In genomic region chr17:68229619-68230018, GRCh38 we compare ENCODE assay signal across 13 cellular contexts. TPM values are rescaled to one million over a fixed set of nuclear protein-coding genes. Genes with fewer than 3 reads are reported as not detected.
DNase-seq lines count a peak whose midpoint lies in the region; ATAC-seq and TF ChIP-seq lines count a peak whose summit lies in the region.
"Had no signal": no experiment of that assay in that cellular context is flagged by ENCODE, and none has a peak within 500 bp of the region (broad histone marks: within the 10 kb centered on the region; RNA-seq: fewer than 3 reads in every experiment).

No MANE protein-coding gene starts in this region.

- H3K4me3 Mint-ChIP-seq in stimulated activated naive CD8-positive, alpha-beta T cell treated with anti-CD3 and anti-CD28 coated beads, Interleukin-15, Interleukin-2, amounts not matched to agents 100 ng/mL and 50 ng/mL, for 24 hours, result no peak overlapping the region
- no peak overlapping the region for H3K4me3 Mint-ChIP-seq in immature natural killer cell
- H3K4me3 Mint-ChIP-seq in type B pancreatic cell, result peak overlapping the region; percentile 61

- peaks cover 18% of the 10 kb centered on the region for H3K4me1 ChIP-seq in PC-9 (replicated peaks; ENCODE audit: insufficient read depth)

- H3K9me3 ChIP-seq in PC-9 (ENCODE audit: insufficient read depth, low read depth), result no peaks in the 10 kb centered on the region

- H3K4me1 Mint-ChIP-seq in stimulated activated naive CD8-positive, alpha-beta T cell treated with anti-CD3 and anti-CD28 coated beads, Interleukin-15, Interleukin-2, amounts not matched to agents 100 ng/mL and 50 ng/mL, for 24 hours (ENCODE audit: low read depth), result peaks cover 55% of the 10 kb centered on the region
- H3K4me1 Mint-ChIP-seq in immature natural killer cell (peaks cover 80 to 91% of the 10 kb centered on the region in 2 donors), type B pancreatic cell (ENCODE audit: unreplicated experiment) (peaks cover 14% of the 10 kb centered on the region)

- no peaks in the 10 kb centered on the region for H3K36me3 Mint-ChIP-seq in stimulated activated naive CD8-positive, alpha-beta T cell treated with anti-CD3 and anti-CD28 coated beads, Interleukin-15, Interleukin-2, amounts not matched to agents 100 ng/mL and 50 ng/mL, for 24 hours (ENCODE audit: low read depth)
- peaks cover 4 to 26% (median 8%) of the 10 kb centered on the region in 3 donors for H3K36me3 Mint-ChIP-seq in immature natural killer cell
- peaks cover 7% of the 10 kb centered on the region for H3K36me3 Mint-ChIP-seq in type B pancreatic cell

- no peaks in the 10 kb centered on the region for H3K9me3 Mint-ChIP-seq in stimulated activated naive CD8-positive, alpha-beta T cell treated with anti-CD3 and anti-CD28 coated beads, Interleukin-15, Interleukin-2, amounts not matched to agents 100 ng/mL and 50 ng/mL, for 24 hours
- H3K9me3 Mint-ChIP-seq in immature natural killer cell, result no peaks in the 10 kb centered on the region
- no peaks in the 10 kb centered on the region for H3K9me3 Mint-ChIP-seq in type B pancreatic cell

- ATAC-seq in stimulated activated naive CD8-positive, alpha-beta T cell treated with anti-CD3 and anti-CD28 coated beads, Interleukin-15, Interleukin-2, amounts not matched to agents 100 U/mL and 50 U/mL, for 24 hours, result no peak
- ATAC-seq in HG02623 (IDR thresholded peaks at IDR 0.05; ENCODE audit: unreplicated experiment), result no peak

- no peaks in the 10 kb centered on the region for H3K9me2 ChIP-seq in PC-9 (ENCODE audit: insufficient read depth)

- H3K27me3 ChIP-seq in PC-9 (ENCODE audit: insufficient read depth, low read depth) (no peaks in the 10 kb centered on the region), H7 (ENCODE audit: control insufficient read depth, insufficient read depth, low read length) (no peaks in the 10 kb centered on the region)

- H3K27ac Mint-ChIP-seq in stimulated activated naive CD8-positive, alpha-beta T cell treated with anti-CD3 and anti-CD28 coated beads, Interleukin-15, Interleukin-2, amounts not matched to agents 100 ng/mL and 50 ng/mL, for 24 hours, result peak overlapping the region; percentile 47
- H3K27ac Mint-ChIP-seq in immature natural killer cell (peak overlapping the region; percentile 82 to 100 (median 92)), type B pancreatic cell (peak overlapping the region; percentile 96)

- H2AFZ ChIP-seq in PC-9, result no peak overlapping the region

- intact Hi-C loops in PC-9 (cut with micrococcal nuclease; ENCODE audit: unreplicated experiment), result no loop called here

- H3K4me2 ChIP-seq in PC-9, result peak overlapping the region; percentile 50

- H3K27me3 Mint-ChIP-seq in stimulated activated naive CD8-positive, alpha-beta T cell treated with anti-CD3 and anti-CD28 coated beads, Interleukin-15, Interleukin-2, amounts not matched to agents 100 ng/mL and 50 ng/mL, for 24 hours, result no peaks in the 10 kb centered on the region
- H3K27me3 Mint-ChIP-seq in immature natural killer cell (ENCODE audit: low read depth in 3 of 3) (peaks cover 0 to 6% (median 5%) of the 10 kb centered on the region in 3 donors), type B pancreatic cell (no peaks in the 10 kb centered on the region)

- H3F3A ChIP-seq in PC-9 (ENCODE audit: insufficient read depth, low read depth), result peaks cover 8% of the 10 kb centered on the region; the same call in 1 of the 2 replicates

- H3K4me3 ChIP-seq in PC-9 (no peak overlapping the region), H7 (ENCODE audit: insufficient read depth, low read depth, low read length) (no peak overlapping the region)

- H3K27ac ChIP-seq in PC-9, result no peak overlapping the region

- H3K36me3 ChIP-seq in PC-9 (ENCODE audit: low read depth) (no peaks in the 10 kb centered on the region), H7 (replicated peaks; ENCODE audit: control insufficient read depth, insufficient read depth, low read length) (no peaks in the 10 kb centered on the region)

- no peaks in the 10 kb centered on the region for H4K20me1 ChIP-seq in PC-9 (ENCODE audit: insufficient read depth)

- H3K79me2 ChIP-seq in PC-9 (ENCODE audit: low read depth), result no peaks in the 10 kb centered on the region

- DNase-seq in stimulated activated naive CD8-positive, alpha-beta T cell treated with anti-CD3 and anti-CD28 coated beads, Interleukin-15, Interleukin-2, amounts not matched to agents 100 U/mL and 50 U/mL, for 24 hours, result no peak
- DNase-seq in PC-9 (no peak), immature natural killer cell (no peak), type B pancreatic cell (ENCODE audit: extremely low spot score, unreplicated experiment) (no peak), amygdala (lab: John Stamatoyannopoulos, UW) (no peak), H7 (no peak)
- DNase-seq: GDM1, GOT3, NCI-H187, NCI-H446, NCI-H69 had no signal

- TF ChIP-seq CTCF in PC-9 (conservative IDR thresholded peaks at IDR 0.05) (no peak), type B pancreatic cell (conservative IDR thresholded peaks at IDR 0.05) (no peak)

- BruUV-seq in PC-9 (replicated peaks; lab: Mats Ljungman, UMichigan), result no TSS peak

- CTCF ChIA-PET in PC-9 (lab: Charles Lee), result no interaction called here

- POLR2A ChIA-PET in PC-9 (lab: Charles Lee; ENCODE audit: unreplicated experiment), result no interaction called here

RNA-seq across cellular contexts. Expression of gene AMZ2, which starts 18.2 kb away (rescaled TPM):
- total RNA-seq in PC-9 (2021) (60.8 and 88.3 TPM in 2 replicates), type B pancreatic cell (ENCODE audit: low replicate concordance) (68.8 and 75.6 TPM in 2 replicates)
- 100 to 1,000 TPM; 146 to 193 (median 169) TPM for polyA plus RNA-seq in immature natural killer cell
- total RNA-seq in H7 (2014; rRNA removed; shearing (Covaris generic)), result 73.7 and 94.3 TPM in 2 replicates
